Comparison of ENCODE assay signal across 23 cellular contexts in the genomic region with DNA sequence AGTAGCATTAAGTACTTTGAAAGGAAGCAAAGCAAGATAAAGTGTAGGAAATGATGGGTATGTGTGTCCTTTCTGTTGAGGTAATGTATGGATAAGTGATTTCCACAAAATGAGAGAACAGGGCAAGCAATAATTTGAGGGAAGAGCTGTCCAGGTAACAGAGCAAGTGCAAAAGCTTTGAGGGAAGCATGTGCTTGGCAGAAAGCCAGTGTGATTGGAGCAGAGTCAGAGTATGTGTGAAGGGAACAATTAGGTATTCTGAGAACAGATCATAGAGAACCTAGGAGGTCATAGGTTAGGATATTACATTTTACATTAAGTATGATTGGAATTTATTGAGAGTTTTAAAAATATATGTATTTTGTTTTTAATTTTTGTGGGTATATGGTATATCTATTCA.
"Had no signal": no experiment of that assay in that cellular context is flagged by ENCODE, and none has a peak within 500 bp of the region (broad histone marks: within the 10 kb centered on the region; RNA-seq: fewer than 3 reads in every experiment).

No MANE protein-coding gene starts in this region.

- H3K4me2 ChIP-seq: KMS-11 had no signal

- ATAC-seq: activated CD4-positive, CD25-positive, alpha-beta regulatory T cell treated with anti-CD3 and anti-CD28 coated beads, Interleukin-2, amount 50 U/mL, for 24 hours; activated CD8-positive, alpha-beta T cell treated with anti-CD3 and anti-CD28 coated beads for 36 hours; activated T-cell treated with anti-CD3 and anti-CD28 coated beads, Interleukin-2, amount 50 U/mL, for 72 hours had no signal

- H3K9ac ChIP-seq: KMS-11 had no signal

- H3K27ac ChIP-seq: brain microvascular endothelial cell, cardiac muscle cell, KMS-11, Peyer's patch, RWPE1, SJCRH30 had no signal

- DNase-seq: activated CD4-positive, alpha-beta T cell treated with anti-CD3 and anti-CD28 coated beads for 4 hours; activated CD8-positive, alpha-beta memory T cell treated with anti-CD3 and anti-CD28 coated beads, Interleukin-2, amount 50 U/mL, for 4 hours; activated CD8-positive, alpha-beta T cell treated with anti-CD3 and anti-CD28 coated beads for 36 hours; activated gamma-delta T cell treated with Interleukin-2 at 50 U/mL for 16 hours; activated naive CD4-positive, alpha-beta T cell treated with anti-CD3 and anti-CD28 coated beads, Interleukin-2, amount 10 ng/mL, durations not matched to agents 7 days and 5 days; activated naive CD8-positive, alpha-beta T cell treated with anti-CD3 and anti-CD28 coated beads for 36 hours; activated T-cell treated with anti-CD3 and anti-CD28 coated beads, Interleukin-2, amount 50 U/mL, for 72 hours; brain microvascular endothelial cell; MG63; MV-4-11; NCI-H1092 treated with DMSO at 0.1 percent for 48 hours; NCI-H1436 treated with DMSO at 0.1 percent for 48 hours; NCI-H187; NCI-H2081; NCI-H524; Peyer's patch; Right ventricle myocardium superior; SJCRH30 had no signal

- H3K27me3 ChIP-seq: brain microvascular endothelial cell, cardiac muscle cell, MG63, Peyer's patch, SJCRH30 had no signal

- H3K9me3 ChIP-seq: MG63, Peyer's patch, SJCRH30 had no signal

- H3K4me3 ChIP-seq: cardiac muscle cell, MG63, Peyer's patch, SJCRH30 had no signal

- FAIRE-seq: colon had no signal

- H3K36me3 ChIP-seq: brain microvascular endothelial cell, cardiac muscle cell, MG63, Peyer's patch, SJCRH30 had no signal

- H3K4me1 ChIP-seq: Peyer's patch, SJCRH30 had no signal
